In genomic region chr10:33485276-33485675, GRCh38 we compare ENCODE assay signal across 34 cellular contexts.
A peak's percentile ranks its signal among the peaks of the same experiment; 100 is the strongest.
DNase-seq lines count a peak whose midpoint lies in the region; ATAC-seq, FAIRE-seq and TF ChIP-seq lines count a peak whose summit lies in the region.
"Had no signal": no experiment of that assay in that cellular context is flagged by ENCODE, and none has a peak within 500 bp of the region (broad histone marks: within the 10 kb centered on the region; RNA-seq: fewer than 3 reads in every experiment).

No MANE protein-coding gene starts in this region.

- H3K18ac ChIP-seq in IMR-90 (ENCODE audit: low read depth, low read length) (peak overlapping the region; percentile 39; the same call in 1 of the 2 replicates), H1 (ENCODE audit: extremely low read depth, low read length) (peak overlapping the region; percentile 71)

- H3K9me1 ChIP-seq in IMR-90 (ENCODE audit: insufficient read depth, low read length), result no peaks in the 10 kb centered on the region

- intact Hi-C loops in Caco-2 (cut with micrococcal nuclease; ENCODE audit: unreplicated experiment), result no loop called here
- intact Hi-C loops in IMR-90 (cut with micrococcal nuclease), result loop anchor here (5.0 kb wide), 1 partner anchor 153 kb away; the partner anchor contains the start of gene NRP1

- H4K8ac ChIP-seq in IMR-90 (ENCODE audit: low read depth in 2 of 2, low read length in 2 of 2), result peak overlapping the region; percentile 40 to 75; a peak in 1 of 4 replicates
- no peak overlapping the region for H4K8ac ChIP-seq in H1 (ENCODE audit: extremely low read depth, insufficient read depth, low read length)

- DNase-seq in Caco-2, result no peak
- DNase-seq in IMR-90, result no peak
- DNase-seq in H1 (ENCODE audit: low read depth in 1 of 2, low spot score in 2 of 2), result no peak
- no peak for DNase-seq in nephron progenitor cell
- DNase-seq in DMS53 (lab: John Stamatoyannopoulos, UW), result no peak
- DNase-seq in NCI-H2171 (lab: John Stamatoyannopoulos, UW), result no peak
- DNase-seq: activated CD4-positive, alpha-beta T cell treated with anti-CD3 and anti-CD28 coated beads, Interleukin-2, amount 10 ng/mL, durations not matched to agents 7 days and 5 days; activated CD8-positive, alpha-beta memory T cell treated with anti-CD3 and anti-CD28 coated beads, Interleukin-2, amount 10 ng/mL, durations not matched to agents 7 days and 5 days; activated gamma-delta T cell treated with Interleukin-2 at 50 U/mL for 16 hours; activated naive CD8-positive, alpha-beta T cell treated with anti-CD3 and anti-CD28 coated beads, Interleukin-2, amount 10 ng/mL, durations not matched to agents 7 days and 5 days; activated T-cell treated with anti-CD3 and anti-CD28 coated beads, Interleukin-2, amount 50 U/mL, for 4 hours; AML-193; aorta; caudate nucleus; CD4-positive, alpha-beta T cell; esophagus squamous epithelium; foreskin keratinocyte; heart right ventricle; HFFc6; NCI-H1105; NCI-H187; NCI-H510A treated with DMSO at 0.1 percent for 48 hours; right cardiac atrium; stimulated activated CD8-positive, alpha-beta memory T cell treated with anti-CD3 and anti-CD28 coated beads, Interleukin-4, amount 100 ng/mL, for 48 hours; stimulated activated naive CD8-positive, alpha-beta T cell treated with anti-CD3 and anti-CD28 coated beads, Interleukin-15, amount 100 ng/mL, for 72 hours; T-cell had no signal

- POLR2A ChIA-PET in Caco-2 (lab: Charles Lee), result no interaction called here
- POLR2A ChIA-PET in IMR-90 (lab: Charles Lee; ENCODE audit: unreplicated experiment), result no interaction called here
- POLR2A ChIA-PET in H1 (lab: Charles Lee; ENCODE audit: partially characterized antibody), result interaction anchor here (1.3 to 1.7 kb wide), 2 partner anchors 8 to 22 kb away, joined by 4 to 5 read pairs; no protein-coding TSS in a partner anchor

- H2BK120ac ChIP-seq in IMR-90 (ENCODE audit: low read depth, low read length) (peak overlapping the region; percentile 58), H1 (replicated peaks; ENCODE audit: low read depth, low read length) (peak overlapping the region; percentile 41)

- H4K91ac ChIP-seq in IMR-90 (ENCODE audit: insufficient read depth, low read depth, low read length), result peak overlapping the region; percentile 68
- H4K91ac ChIP-seq in H1 (replicated peaks; ENCODE audit: insufficient read length, low read length), result peak overlapping the region; percentile 22

- H3K79me1 ChIP-seq in IMR-90 (ENCODE audit: low read depth in 1 of 2, low read length in 2 of 2) (no peaks in the 10 kb centered on the region), H1 (ENCODE audit: low read depth, low read length) (no peaks in the 10 kb centered on the region)

- H3K4me2 ChIP-seq in IMR-90 (ENCODE audit: low read depth, low read length) (no peak overlapping the region), H1 (ENCODE audit: insufficient read depth in 1 of 2, low read depth in 2 of 2, low read length in 2 of 2) (no peak overlapping the region; a peak in 1 of 4 replicates)

- H3K14ac ChIP-seq in IMR-90 (replicated peaks; ENCODE audit: low read depth, low read length), result no peak overlapping the region
- no peak overlapping the region for H3K14ac ChIP-seq in H1 (ENCODE audit: insufficient read length)

- H3K9ac ChIP-seq in IMR-90 (ENCODE audit: low read depth, low read length), result no peak overlapping the region
- no peak overlapping the region for H3K9ac ChIP-seq in H1 (replicated peaks in 1 of 4; ENCODE audit: extremely low read depth in 1 of 4, low read depth in 3 of 4, low read length in 3 of 4)

- H2BK20ac ChIP-seq in IMR-90 (ENCODE audit: low read depth, low read length) (peak overlapping the region; percentile 38; the same call in 1 of the 2 replicates), H1 (ENCODE audit: low read length) (peak overlapping the region; percentile 94; the same call in 1 of the 2 replicates)

- no peaks in the 10 kb centered on the region for H3K27me3 ChIP-seq in Caco-2 (replicated peaks; ENCODE audit: control insufficient read depth, insufficient read depth, low read length)
- peaks cover 2% of the 10 kb centered on the region; the same call in 1 of the 2 replicates for H3K27me3 ChIP-seq in IMR-90 (ENCODE audit: control insufficient read depth, insufficient read depth, low read length)
- no peaks in the 10 kb centered on the region for H3K27me3 ChIP-seq in H1 (replicated peaks in 1 of 4; ENCODE audit: control insufficient read depth in 3 of 4, extremely low read depth in 1 of 4, insufficient read depth in 3 of 4, low read length in 3 of 4)
- H3K27me3 ChIP-seq: esophagus squamous epithelium, foreskin keratinocyte, heart right ventricle, uterus had no signal

- TF ChIP-seq EP300 in H1 (IDR thresholded peaks at IDR 0.05; ENCODE audit: borderline replicate concordance in 1 of 2, low read depth in 2 of 2, low read length in 2 of 2), result no peak

- H2AFZ ChIP-seq in IMR-90 (replicated peaks; ENCODE audit: low read length, poor library complexity) (no peak overlapping the region), H1 (ENCODE audit: low read length) (peak overlapping the region; percentile 42; the same call in 1 of the 2 replicates)

- H3K23ac ChIP-seq in IMR-90 (ENCODE audit: low read depth, low read length) (no peak overlapping the region), H1 (ENCODE audit: insufficient read length) (no peak overlapping the region)

- H4K20me1 ChIP-seq in IMR-90 (ENCODE audit: insufficient read depth, low read length) (no peaks in the 10 kb centered on the region), H1 (replicated peaks in 1 of 2; ENCODE audit: control insufficient read depth in 1 of 2, insufficient read depth in 2 of 2, low read length in 2 of 2) (no peaks in the 10 kb centered on the region)

- no peaks in the 10 kb centered on the region for H3K27me3 Mint-ChIP-seq in Caco-2 (ENCODE audit: insufficient read depth, unreplicated experiment)
- H3K27me3 Mint-ChIP-seq in nephron progenitor cell (ENCODE audit: low read depth, poor library complexity), result no peaks in the 10 kb centered on the region
- H3K27me3 Mint-ChIP-seq: activated CD8-positive, alpha-beta memory T cell treated with anti-CD3 and anti-CD28 coated beads, Interleukin-2, amount 10 ng/mL, durations not matched to agents 7 days and 5 days; stimulated activated naive CD8-positive, alpha-beta T cell treated with anti-CD3 and anti-CD28 coated beads, Interleukin-15, amount 100 ng/mL, for 72 hours; T-cell had no signal

- H3K9me3 ChIP-seq in Caco-2 (no peaks in the 10 kb centered on the region; the same call in 1 of the 2 replicates), IMR-90 (ENCODE audit: control insufficient read depth, insufficient read depth, low read length) (no peaks in the 10 kb centered on the region), H1 (ENCODE audit: insufficient read depth in 2 of 2, low read depth in 1 of 2, low read length in 1 of 2) (peaks cover 9 to 10% of the 10 kb centered on the region in 2 experiments; a peak in 3 of 4 replicates)
- H3K9me3 ChIP-seq: esophagus squamous epithelium, heart right ventricle, thoracic aorta, uterus had no signal

- H3K4ac ChIP-seq in IMR-90 (ENCODE audit: low read depth, low read length), result peak overlapping the region; percentile 50; the same call in 1 of the 2 replicates
- no peak overlapping the region for H3K4ac ChIP-seq in H1 (replicated peaks; ENCODE audit: insufficient read length, low read depth, low read length)

- H2BK15ac ChIP-seq in IMR-90 (ENCODE audit: low read depth, low read length), result 0 out of 3 replicates have a peak overlapping the region, but pooled peaks have one; percentile 44
- H2BK15ac ChIP-seq in H1 (ENCODE audit: low read length), result no peak overlapping the region

- H3K27ac Mint-ChIP-seq in Caco-2 (ENCODE audit: unreplicated experiment), result peak overlapping the region; percentile 11
- H3K27ac Mint-ChIP-seq in nephron progenitor cell, result peak overlapping the region; percentile 76
- H3K27ac Mint-ChIP-seq: activated CD4-positive, alpha-beta T cell treated with anti-CD3 and anti-CD28 coated beads, Interleukin-2, amount 10 ng/mL, durations not matched to agents 7 days and 5 days; activated CD8-positive, alpha-beta memory T cell treated with anti-CD3 and anti-CD28 coated beads, Interleukin-2, amount 10 ng/mL, durations not matched to agents 7 days and 5 days; activated naive CD8-positive, alpha-beta T cell treated with anti-CD3 and anti-CD28 coated beads, Interleukin-2, amount 10 ng/mL, durations not matched to agents 7 days and 5 days; CD4-positive, alpha-beta T cell; HFFc6; natural killer cell treated with Interleukin-12 subunit alpha and Interleukin-12 subunit beta and Interleukin-15 and Interleukin-18, amount 100 ng/mL, for 72 hours; stimulated activated naive CD8-positive, alpha-beta T cell treated with anti-CD3 and anti-CD28 coated beads, Interleukin-15, amount 100 ng/mL, for 72 hours; T-cell had no signal

- H3K4me1 ChIP-seq in Caco-2 (peaks cover 13% of the 10 kb centered on the region; the same call in 1 of the 2 replicates), IMR-90 (ENCODE audit: control insufficient read depth, insufficient read depth, low read length) (peaks cover 4% of the 10 kb centered on the region; the same call in 1 of the 2 replicates), H1 (replicated peaks in 1 of 4; ENCODE audit: control insufficient read depth in 3 of 4, insufficient read depth in 4 of 4, low read length in 3 of 4) (peaks cover 2 to 17% (median 11%) of the 10 kb centered on the region in 4 experiments; a peak in 5 of 7 replicates)
- H3K4me1 ChIP-seq: foreskin keratinocyte had no signal

- no peak overlapping the region for H2AK9ac ChIP-seq in IMR-90 (replicated peaks; ENCODE audit: low read depth, low read length, poor library complexity)

- H3K4me3 ChIP-seq in Caco-2 (ENCODE audit: low read depth, low read length), result no peak overlapping the region
- no peak overlapping the region for H3K4me3 ChIP-seq in IMR-90 (ENCODE audit: insufficient read depth, low read depth, low read length)
- no peak overlapping the region for H3K4me3 ChIP-seq in H1 (ENCODE audit: extremely low read depth in 1 of 4, insufficient read depth in 2 of 4, low read depth in 3 of 4, low read length in 4 of 4)
- H3K4me3 ChIP-seq: esophagus squamous epithelium, heart right ventricle, K562, lung, thoracic aorta, uterus had no signal

- H3K4me1 Mint-ChIP-seq in Caco-2 (ENCODE audit: low read depth, unreplicated experiment) (peaks cover 24% of the 10 kb centered on the region), nephron progenitor cell (peaks cover 48% of the 10 kb centered on the region)

- peak overlapping the region; percentile 18; the same call in 1 of the 2 replicates for H4K5ac ChIP-seq in IMR-90 (ENCODE audit: low read depth, low read length)
- H4K5ac ChIP-seq in H1 (ENCODE audit: insufficient read length, low read depth, low read length), result peak overlapping the region; percentile 67

- H2BK12ac ChIP-seq in H1 (ENCODE audit: low read depth, low read length), result peak overlapping the region; percentile 64; the same call in 1 of the 2 replicates

- TF ChIP-seq POLR2A in IMR-90 (IDR thresholded peaks at IDR 0.05; ENCODE audit: low read depth, low read length) (no peak), H1 (IDR thresholded peaks at IDR 0.05; ENCODE audit: control extremely low read depth in 1 of 2, low read depth in 2 of 2, low read length in 2 of 2) (no peak)

- CTCF ChIA-PET in Caco-2 (lab: Charles Lee), result no interaction called here
- CTCF ChIA-PET in IMR-90 (lab: Yijun Ruan, JAX), result interaction anchor here (0.6 kb wide), 1 partner anchor 277 kb away, joined by 4 read pairs; no protein-coding TSS in a partner anchor
- CTCF ChIA-PET in H1 (lab: Charles Lee; ENCODE audit: partially characterized antibody), result no interaction called here

- dilution Hi-C loops in IMR-90 (cut with HindIII; ENCODE audit: low sequenced_read_pairs, unreplicated experiment), result no loop called here

- H2BK5ac ChIP-seq in IMR-90 (ENCODE audit: low read depth, low read length, poor library complexity, severe bottlenecking) (no peak overlapping the region), H1 (ENCODE audit: low read depth, low read length) (peak overlapping the region; percentile 84; the same call in 1 of the 2 replicates)

- H3K4me3 Mint-ChIP-seq in Caco-2 (ENCODE audit: unreplicated experiment) (no peak overlapping the region), nephron progenitor cell (no peak overlapping the region)
- H3K4me3 Mint-ChIP-seq: activated CD4-positive, alpha-beta T cell treated with anti-CD3 and anti-CD28 coated beads, Interleukin-2, amount 10 ng/mL, durations not matched to agents 7 days and 5 days; activated CD8-positive, alpha-beta memory T cell treated with anti-CD3 and anti-CD28 coated beads, Interleukin-2, amount 10 ng/mL, durations not matched to agents 7 days and 5 days; activated naive CD8-positive, alpha-beta T cell treated with anti-CD3 and anti-CD28 coated beads, Interleukin-2, amount 10 ng/mL, durations not matched to agents 7 days and 5 days; activated T-cell treated with anti-CD3 and anti-CD28 coated beads, Interleukin-2, amount 50 U/mL, for 4 hours; CD4-positive, alpha-beta T cell; HFFc6; natural killer cell treated with Interleukin-12 subunit alpha and Interleukin-12 subunit beta and Interleukin-15 and Interleukin-18, amount 100 ng/mL, for 72 hours; stimulated activated naive CD8-positive, alpha-beta T cell treated with anti-CD3 and anti-CD28 coated beads, Interleukin-15, amount 100 ng/mL, for 72 hours; T-cell had no signal

- H3K36me3 ChIP-seq in Caco-2 (ENCODE audit: control insufficient read depth, insufficient read depth, low read length), result no peaks in the 10 kb centered on the region
- H3K36me3 ChIP-seq in IMR-90 (ENCODE audit: control insufficient read depth, insufficient read depth, low read length), result no peaks in the 10 kb centered on the region
- H3K36me3 ChIP-seq in H1 (ENCODE audit: control insufficient read depth in 2 of 4, insufficient read depth in 4 of 4, low read length in 3 of 4), result peaks cover 0 to 3% (median 0%) of the 10 kb centered on the region in 4 experiments; a peak in 1 of 8 replicates
- H3K36me3 ChIP-seq: esophagus squamous epithelium, heart right ventricle, thoracic aorta, uterus had no signal

- H2AK5ac ChIP-seq in IMR-90 (ENCODE audit: low read depth, low read length) (0 out of 2 replicates have a peak overlapping the region, but pooled peaks have one; percentile 35), H1 (ENCODE audit: low read depth, low read length) (no peak overlapping the region; the same call in 1 of the 2 replicates)

- BruUV-seq in Caco-2 (replicated peaks; lab: Mats Ljungman, UMichigan) (no TSS peak), IMR-90 (replicated peaks; lab: Mats Ljungman, UMichigan) (no TSS peak)

- WGBS in IMR-90 (ENCODE audit: extremely low coverage in 2 of 2, insufficient read length in 1 of 2), 2 experiments, result 100% methylated on average over 2 of the region's 3 CpGs; no CpG with 5 or more reads in 1 of the 2 experiments
- WGBS in H1 (ENCODE audit: extremely low coverage in 1 of 2, insufficient coverage in 1 of 2, insufficient read length in 1 of 2, insufficient replicate concordance in 2 of 2, low coverage in 1 of 2, low lambda C conversion rate in 2 of 2, missing lambda C conversion rate in 1 of 2), 2 experiments, result 76% methylated on average over 3 of the region's 3 CpGs; no CpG with 5 or more reads in 1 of the 2 experiments

- ATAC-seq in IMR-90 (ENCODE audit: low read depth), result no peak
- no peak for ATAC-seq in GM19463 (IDR thresholded peaks at IDR 0.05; ENCODE audit: unreplicated experiment)
- no peak for ATAC-seq in GM18867 (IDR thresholded peaks at IDR 0.05; ENCODE audit: unreplicated experiment)
- ATAC-seq: activated CD8-positive, alpha-beta memory T cell treated with anti-CD3 and anti-CD28 coated beads, Interleukin-2, amount 10 ng/mL, durations not matched to agents 7 days and 5 days; activated T-cell treated with anti-CD3 and anti-CD28 coated beads, Interleukin-2, amount 50 U/mL, for 4 hours; foreskin keratinocyte; K562; natural killer cell treated with Interleukin-12 subunit alpha and Interleukin-12 subunit beta and Interleukin-15 and Interleukin-18, amount 100 ng/mL, for 72 hours; stimulated activated naive CD8-positive, alpha-beta T cell treated with anti-CD3 and anti-CD28 coated beads, Interleukin-15, amount 100 ng/mL, for 72 hours; T-cell had no signal

- H3K9me3 Mint-ChIP-seq in Caco-2 (ENCODE audit: unreplicated experiment) (peaks cover 25% of the 10 kb centered on the region), nephron progenitor cell (peaks cover 8% of the 10 kb centered on the region)
- H3K9me3 Mint-ChIP-seq: activated CD4-positive, alpha-beta T cell treated with anti-CD3 and anti-CD28 coated beads, Interleukin-2, amount 10 ng/mL, durations not matched to agents 7 days and 5 days; activated naive CD8-positive, alpha-beta T cell treated with anti-CD3 and anti-CD28 coated beads, Interleukin-2, amount 10 ng/mL, durations not matched to agents 7 days and 5 days; activated T-cell treated with anti-CD3 and anti-CD28 coated beads, Interleukin-2, amount 50 U/mL, for 4 hours; CD4-positive, alpha-beta T cell; HFFc6; natural killer cell treated with Interleukin-12 subunit alpha and Interleukin-12 subunit beta and Interleukin-15 and Interleukin-18, amount 100 ng/mL, for 72 hours; stimulated activated naive CD8-positive, alpha-beta T cell treated with anti-CD3 and anti-CD28 coated beads, Interleukin-15, amount 100 ng/mL, for 72 hours; T-cell had no signal

- no peak for FAIRE-seq in H1 (lab: Jason Lieb, UNC)
- FAIRE-seq: A204.1, K562 had no signal

- in situ Hi-C loops in IMR-90 (cut with MboI; ENCODE audit: low sequenced_read_pairs), result no loop called here

- no peaks in the 10 kb centered on the region for H3K79me2 ChIP-seq in H1 (ENCODE audit: control insufficient read depth in 1 of 2, insufficient read depth in 2 of 2, low read length in 2 of 2)

- H3K36me3 Mint-ChIP-seq in Caco-2 (ENCODE audit: insufficient read depth, unreplicated experiment), result peaks cover 6% of the 10 kb centered on the region
- peaks cover 11% of the 10 kb centered on the region for H3K36me3 Mint-ChIP-seq in nephron progenitor cell (ENCODE audit: low read depth)
- H3K36me3 Mint-ChIP-seq: activated CD8-positive, alpha-beta memory T cell treated with anti-CD3 and anti-CD28 coated beads, Interleukin-2, amount 10 ng/mL, durations not matched to agents 7 days and 5 days; natural killer cell treated with Interleukin-12 subunit alpha and Interleukin-12 subunit beta and Interleukin-15 and Interleukin-18, amount 100 ng/mL, for 72 hours; T-cell had no signal

- TF ChIP-seq CTCF in Caco-2 (IDR thresholded peaks at IDR 0.05; ENCODE audit: insufficient read depth in 1 of 2, low read depth in 1 of 2, low read length in 1 of 2, severe bottlenecking in 1 of 2, unreplicated experiment in 1 of 2) (no peak), IMR-90 (conservative IDR thresholded peaks at IDR 0.05; ENCODE audit: low read depth, low read length) (no peak), H1 (IDR thresholded peaks at IDR 0.05; ENCODE audit: control extremely low read depth in 1 of 3, insufficient read depth in 1 of 3, low read depth in 1 of 3, low read length in 3 of 3) (no peak), nephron progenitor cell (IDR thresholded peaks at IDR 0.05) (no peak)

- H3K56ac ChIP-seq in IMR-90 (ENCODE audit: extremely low read depth, insufficient read depth, low read length), result no peak overlapping the region
- H3K56ac ChIP-seq in H1 (replicated peaks; ENCODE audit: insufficient read length, low read depth, low read length), result no peak overlapping the region

- no peaks in the 10 kb centered on the region for H3K23me2 ChIP-seq in H1 (ENCODE audit: low read depth, low read length)

- TF ChIP-seq RAD21 in IMR-90 (IDR thresholded peaks at IDR 0.05; ENCODE audit: low read length) (no peak), H1 (IDR thresholded peaks at IDR 0.05 in 1 of 2, conservative IDR thresholded peaks at IDR 0.05 in 1 of 2; ENCODE audit: low read depth in 2 of 2, low read length in 2 of 2) (no peak)

- no peak overlapping the region for H3K27ac ChIP-seq in IMR-90 (ENCODE audit: insufficient read depth, low read length)
- H3K27ac ChIP-seq in H1 (ENCODE audit: low read depth, low read length), result no peak overlapping the region; the same call in 1 of the 2 replicates
- H3K27ac ChIP-seq: esophagus squamous epithelium, foreskin keratinocyte, thoracic aorta had no signal
